Comparison of ENCODE assay signal across 32 cellular contexts in genomic region chr5:129099184-129099570, GRCh38. TPM values are rescaled to one million over a fixed set of nuclear protein-coding genes. Genes with fewer than 3 reads are reported as not detected.
A peak's percentile ranks its signal among the peaks of the same experiment; 100 is the strongest.
DNase-seq lines count a peak whose midpoint lies in the region; ATAC-seq and TF ChIP-seq lines count a peak whose summit lies in the region.
"Had no signal": no experiment of that assay in that cellular context is flagged by ENCODE, and none has a peak within 500 bp of the region (broad histone marks: within the 10 kb centered on the region; RNA-seq: fewer than 3 reads in every experiment).

No MANE protein-coding gene starts in this region.

- no peak for TF ChIP-seq POLR2A in uterus (IDR thresholded peaks at IDR 0.05)

- H3K27ac ChIP-seq in right atrium auricular region (peak overlapping the region; percentile 77 to 95), uterus (peak overlapping the region; percentile 82 to 90)
- H3K27ac ChIP-seq: adrenal gland, ovary, testis had no signal

- H3K9me3 ChIP-seq in right atrium auricular region (no peaks in the 10 kb centered on the region), uterus (no peaks in the 10 kb centered on the region)
- H3K9me3 ChIP-seq: adrenal gland, esophagus squamous epithelium, MG63, ovary, testis had no signal

- no peaks in the 10 kb centered on the region for H3K36me3 ChIP-seq in right atrium auricular region
- H3K36me3 ChIP-seq in uterus = no peaks in the 10 kb centered on the region
- H3K36me3 ChIP-seq: adrenal gland, esophagus squamous epithelium, MG63, ovary had no signal

- H3K4me1 ChIP-seq in right atrium auricular region (peaks cover 0 to 74% of the 10 kb centered on the region in 2 donors), uterus (no peaks in the 10 kb centered on the region)

- H3K27me3 Mint-ChIP-seq in endothelial cell (ENCODE audit: unreplicated experiment) = peaks cover 2% of the 10 kb centered on the region
- H3K27me3 Mint-ChIP-seq: activated CD4-positive, alpha-beta memory T cell treated with anti-CD3 and anti-CD28 coated beads for 36 hours; CD8-positive, alpha-beta memory T cell had no signal

- intact Hi-C loops in left ventricle myocardium superior (cut with micrococcal nuclease) (no loop called here), uterus (cut with DNase I; ENCODE audit: low total_unique reads) (no loop called here)

- H3K4me3 ChIP-seq in right atrium auricular region (peak overlapping the region in 1 of 2 donors; percentile 96), uterus (no peak overlapping the region)
- H3K4me3 ChIP-seq: adrenal gland, MG63, testis had no signal

- peaks cover 55% of the 10 kb centered on the region for H3K4me1 Mint-ChIP-seq in endothelial cell (ENCODE audit: unreplicated experiment)

- H3K4me3 Mint-ChIP-seq in endothelial cell (ENCODE audit: unreplicated experiment) = no peak overlapping the region
- H3K4me3 Mint-ChIP-seq: activated CD4-positive, alpha-beta memory T cell treated with anti-CD3 and anti-CD28 coated beads for 36 hours; activated T-cell treated with anti-CD3 and anti-CD28 coated beads, Interleukin-2, amount 50 U/mL, for 72 hours; CD8-positive, alpha-beta memory T cell; dendritic cell treated with granulocyte-macrophage colony-stimulating factor and Interleukin-4, amounts not matched to agents 40 ng/mL and 50 ng/mL, for 4 days; neural crest cell had no signal

- TF ChIP-seq CTCF in right atrium auricular region (IDR thresholded peaks at IDR 0.05) (no peak), endothelial cell (IDR thresholded peaks at IDR 0.05; ENCODE audit: unreplicated experiment) (no peak), uterus (IDR thresholded peaks at IDR 0.05) (no peak)

- H3K36me3 Mint-ChIP-seq in endothelial cell (ENCODE audit: low read depth, unreplicated experiment) = peaks cover 4% of the 10 kb centered on the region
- H3K36me3 Mint-ChIP-seq: activated CD4-positive, alpha-beta memory T cell treated with anti-CD3 and anti-CD28 coated beads for 36 hours had no signal

- ATAC-seq in left ventricle myocardium superior (no peak), HG03565 (IDR thresholded peaks at IDR 0.05; ENCODE audit: unreplicated experiment) (peak; percentile 12)
- ATAC-seq: activated T-cell treated with anti-CD3 and anti-CD28 coated beads, Interleukin-2, amount 50 U/mL, for 72 hours had no signal

- H3K27me3 ChIP-seq in right atrium auricular region (no peaks in the 10 kb centered on the region), uterus (no peaks in the 10 kb centered on the region)
- H3K27me3 ChIP-seq: adrenal gland, esophagus squamous epithelium, MG63, ovary, testis had no signal

- H3K27ac Mint-ChIP-seq in endothelial cell (ENCODE audit: unreplicated experiment) = peak overlapping the region; percentile 89
- H3K27ac Mint-ChIP-seq: activated CD4-positive, alpha-beta memory T cell treated with anti-CD3 and anti-CD28 coated beads for 36 hours; activated T-cell treated with anti-CD3 and anti-CD28 coated beads, Interleukin-2, amount 50 U/mL, for 72 hours; dendritic cell treated with granulocyte-macrophage colony-stimulating factor and Interleukin-4, amounts not matched to agents 40 ng/mL and 50 ng/mL, for 4 days had no signal

- DNase-seq in right atrium auricular region (ENCODE audit: low spot score) (no peak), left ventricle myocardium superior (no peak), endothelial cell (ENCODE audit: low spot score) (no peak), uterus (no peak), DMS114 treated with DMSO at 0.1 percent for 48 hours (lab: John Stamatoyannopoulos, UW; ENCODE audit: unreplicated experiment) (no peak), DMS53 (lab: John Stamatoyannopoulos, UW) (no peak), HCEC 1CT (no peak)
- DNase-seq: activated CD4-positive, alpha-beta memory T cell treated with anti-CD3 and anti-CD28 coated beads for 36 hours; activated CD4-positive, alpha-beta T cell treated with anti-CD3 and anti-CD28 coated beads for 1 hour; activated naive CD4-positive, alpha-beta T cell treated with Interleukin-2 at 50 U/mL for 16 hours; activated T-cell treated with anti-CD3 and anti-CD28 coated beads, Interleukin-2, amount 50 U/mL, for 72 hours; adrenal gland; CD8-positive, alpha-beta memory T cell; esophagus squamous epithelium; foreskin melanocyte; GOT3; hypothalamus; KG1; MG63; NCI-H1417; NCI-H2081; NCI-H2227 treated with DMSO at 0.1 percent for 48 hours; NCI-H526 treated with DMSO at 0.1 percent for 48 hours; ovary; SHP77; small intestine; stimulated activated naive CD4-positive, alpha-beta T cell treated with Interleukin-2 at 50 U/mL for 16 hours; T-helper 2 cell; testis had no signal

- H3K9me3 Mint-ChIP-seq in endothelial cell (ENCODE audit: unreplicated experiment) = no peaks in the 10 kb centered on the region
- H3K9me3 Mint-ChIP-seq: activated CD4-positive, alpha-beta memory T cell treated with anti-CD3 and anti-CD28 coated beads for 36 hours; activated T-cell treated with anti-CD3 and anti-CD28 coated beads, Interleukin-2, amount 50 U/mL, for 72 hours; CD8-positive, alpha-beta memory T cell; dendritic cell treated with granulocyte-macrophage colony-stimulating factor and Interleukin-4, amounts not matched to agents 40 ng/mL and 50 ng/mL, for 4 days; neural crest cell had no signal

RNA-seq across cellular contexts. Expression of gene ISOC1, which starts 4.6 kb away (rescaled TPM):
- total RNA-seq in right atrium auricular region = 100 to 1,000 TPM in 1 of 2 donors, 10 to 100 TPM in 1; 45.9 to 168 TPM
- 142 TPM for total RNA-seq in left ventricle myocardium superior
- total RNA-seq in endothelial cell (ENCODE audit: unreplicated experiment) = 32.4 TPM
- 100 to 1,000 TPM in 1 of 4 donors, 10 to 100 TPM in 3; 30.7 to 141 (median 71.5) TPM for total RNA-seq in uterus
